ENCODE assay signal across 8 cellular contexts in genomic region chr7:90709501-90710465, GRCh38.
DNase-seq lines count a peak whose midpoint lies in the region; ATAC-seq, FAIRE-seq and TF ChIP-seq lines count a peak whose summit lies in the region.

No MANE protein-coding gene starts in this region.

- peak; percentile 46 for ATAC-seq in GM21786 (IDR thresholded peaks at IDR 0.05; ENCODE audit: unreplicated experiment)

- no peak for FAIRE-seq in D721Med (lab: Jason Lieb, UNC)

- DNase-seq in GM12864 (ENCODE audit: low read depth) (no peak), NCI-H446 treated with DMSO at 0.1 percent for 48 hours (lab: John Stamatoyannopoulos, UW) (peak; percentile 29), fibroblast of pulmonary artery (ENCODE audit: low read depth) (peak; percentile 55), stromal cell of bone marrow (ENCODE audit: low read depth) (peak; percentile 71), T-helper 1 cell (no peak), NCI-H345 treated with DMSO at 0.1 percent for 48 hours (lab: John Stamatoyannopoulos, UW; ENCODE audit: unreplicated experiment) (no peak), D721Med (ENCODE audit: insufficient read length, low spot score) (no peak)

- peak overlapping the region; percentile 67 for H3K4me3 ChIP-seq in GM12864 (ENCODE audit: low read depth, low read length)
- H3K4me3 ChIP-seq in fibroblast of pulmonary artery (replicated peaks; ENCODE audit: low read depth, low read length) = peak overlapping the region; percentile 21

- no peak for TF ChIP-seq CTCF in GM12864 (IDR thresholded peaks at IDR 0.05; ENCODE audit: low read depth, low read length, missing control alignments)
- TF ChIP-seq CTCF in fibroblast of pulmonary artery (IDR thresholded peaks at IDR 0.05; ENCODE audit: low read length, missing control alignments) = no peak
- no peak for TF ChIP-seq CTCF in D721Med (IDR thresholded peaks at IDR 0.05; ENCODE audit: insufficient read depth, missing control alignments)

Comparison
In these comparisons a context has a peak if more than half of its experiments do, and no peak if none do; other contexts are left out.
1. DNase-seq: peak in NCI-H446 treated with DMSO at 0.1 percent for 48 hours (single experiment), fibroblast of pulmonary artery (single experiment) and stromal cell of bone marrow (single experiment); none in GM12864 (single experiment), T-helper 1 cell (0 of 5), NCI-H345 treated with DMSO at 0.1 percent for 48 hours (single experiment) and D721Med (single experiment).